ENCODE assay signal across 25 cellular contexts in genomic region chr10:78857193-78857592, GRCh38.
"Had no signal": no experiment of that assay in that cellular context is flagged by ENCODE, and none has a peak within 500 bp of the region (broad histone marks: within the 10 kb centered on the region; RNA-seq: fewer than 3 reads in every experiment).

No MANE protein-coding gene starts in this region.

- H3K9ac ChIP-seq: neural progenitor cell had no signal

- DNase-seq: naive thymus-derived CD4-positive, alpha-beta T cell; natural killer cell; right lobe of liver; sigmoid colon; spleen; stimulated activated CD4-positive, alpha-beta T cell treated with anti-CD3 and anti-CD28 coated beads, Interleukin-12 subunit alpha, Interleukin-12 subunit beta, amount 100 ng/mL, for 4 hours; stimulated activated CD4-positive, alpha-beta T cell treated with anti-CD3 and anti-CD28 coated beads, Interleukin-1b, Interleukin-23, amount 100 ng/mL, for 48 hours; stimulated activated CD4-positive, alpha-beta T cell treated with anti-CD3 and anti-CD28 coated beads, Interleukin-4, amount 100 ng/mL, for 1 hour; stimulated activated CD4-positive, alpha-beta T cell treated with anti-CD3 and anti-CD28 coated beads, Interleukin-4, amount 100 ng/mL, for 4 hours; stimulated activated CD8-positive, alpha-beta memory T cell treated with anti-CD3 and anti-CD28 coated beads, Interleukin-4, amount 100 ng/mL, for 48 hours; stimulated activated naive CD4-positive, alpha-beta T cell; stimulated activated naive CD8-positive, alpha-beta T cell treated with anti-CD3 and anti-CD28 coated beads, Interleukin-15, amount 100 ng/mL, for 72 hours; stimulated activated naive CD8-positive, alpha-beta T cell treated with anti-CD3 and anti-CD28 coated beads, Interleukin-15, Interleukin-2, amounts not matched to agents 100 U/mL and 50 U/mL, for 24 hours; testis; tibial artery; transverse colon; upper lobe of right lung; uterus had no signal

- H3K36me3 ChIP-seq: neural progenitor cell, pancreas, prostate gland, right lobe of liver, sigmoid colon, spleen, suprapubic skin, tibial artery, transverse colon, upper lobe of right lung, uterus had no signal

- ATAC-seq: naive thymus-derived CD4-positive, alpha-beta T cell; natural killer cell; stimulated activated memory B cell treated with anti-CD40 and anti-IgM and Interleukin-4, amounts not matched to agents 10 μg/mL and 1 μg/mL and 100 μg/mL, for 72 hours; stimulated activated naive CD8-positive, alpha-beta T cell treated with anti-CD3 and anti-CD28 coated beads, Interleukin-15, amount 100 ng/mL, for 72 hours; stimulated activated naive CD8-positive, alpha-beta T cell treated with anti-CD3 and anti-CD28 coated beads, Interleukin-15, Interleukin-2, amounts not matched to agents 100 U/mL and 50 U/mL, for 24 hours had no signal

- H3K27ac ChIP-seq: neural progenitor cell, pancreas, prostate gland, right lobe of liver, sigmoid colon, skin epidermis, spleen, suprapubic skin, testis, tibial artery, transverse colon, upper lobe of right lung, uterus had no signal

- H3K4me3 ChIP-seq: neural progenitor cell, pancreas, prostate gland, right lobe of liver, sigmoid colon, skin epidermis, smooth muscle cell, spleen, suprapubic skin, testis, tibial artery, transverse colon, upper lobe of right lung, uterus had no signal

- H3K4me2 ChIP-seq: neural progenitor cell, smooth muscle cell had no signal

- H3K9me3 ChIP-seq: pancreas, prostate gland, right lobe of liver, sigmoid colon, spleen, suprapubic skin, testis, tibial artery, transverse colon, upper lobe of right lung, uterus had no signal

- H3K27me3 ChIP-seq: neural progenitor cell, pancreas, right lobe of liver, sigmoid colon, spleen, suprapubic skin, testis, tibial artery, transverse colon, upper lobe of right lung, uterus had no signal

- H2AFZ ChIP-seq: neural progenitor cell had no signal

- H3K4me1 ChIP-seq: pancreas, prostate gland, right lobe of liver, sigmoid colon, transverse colon, upper lobe of right lung, uterus had no signal
